25 cellular contexts compared by ENCODE assay signal in genomic region chr12:44377443-44378160, GRCh38.
DNase-seq lines count a peak whose midpoint lies in the region; ATAC-seq and TF ChIP-seq lines count a peak whose summit lies in the region.
"Had no signal": no experiment of that assay in that cellular context is flagged by ENCODE, and none has a peak within 500 bp of the region (broad histone marks: within the 10 kb centered on the region; RNA-seq: fewer than 3 reads in every experiment).

No MANE protein-coding gene starts in this region.

- no peaks in the 10 kb centered on the region for H3K27me3 ChIP-seq in transverse colon
- H3K27me3 ChIP-seq: heart right ventricle, SJSA1, uterus had no signal

- no peak for ATAC-seq in HG02798 (IDR thresholded peaks at IDR 0.05; ENCODE audit: poor library complexity, unreplicated experiment)
- ATAC-seq: activated CD4-positive, CD25-positive, alpha-beta regulatory T cell treated with anti-CD3 and anti-CD28 coated beads, Interleukin-2, amount 50 U/mL, for 24 hours; effector memory CD8-positive, alpha-beta T cell; heart right ventricle; mucosa of descending colon; natural killer cell treated with Interleukin-12 subunit alpha and Interleukin-12 subunit beta and Interleukin-15 and Interleukin-18, amount 100 ng/mL, for 72 hours; stimulated activated naive CD8-positive, alpha-beta T cell treated with anti-CD3 and anti-CD28 coated beads, Interleukin-15, Interleukin-2, amounts not matched to agents 100 U/mL and 50 U/mL, for 24 hours had no signal

- intact Hi-C loops in transverse colon (cut with DNase I; ENCODE audit: low total_unique reads), result no loop called here

- TF ChIP-seq POLR2A in transverse colon (IDR thresholded peaks at IDR 0.05), result no peak

- H3K4me3 ChIP-seq in transverse colon, result no peak overlapping the region
- H3K4me3 ChIP-seq: heart right ventricle, lung, mucosa of descending colon, SJSA1, thoracic aorta, uterus had no signal

- H3K4me1 ChIP-seq in transverse colon, result no peaks in the 10 kb centered on the region
- H3K4me1 ChIP-seq: heart right ventricle, SJSA1, uterus had no signal

- in situ Hi-C loops in transverse colon (cut with MboI; ENCODE audit: low pct_ligation_motif_present in 1 of 4, low pct_unique_long_range_greater_than_20kb in 1 of 4, low sequenced_read_pairs in 3 of 4), result no loop called here

- 51 to 63% methylated on average over 5 of the region's 5 CpGs for WGBS in transverse colon (ENCODE audit: low coverage in 1 of 2), 2 donors

- no peak for TF ChIP-seq CTCF in transverse colon (IDR thresholded peaks at IDR 0.05)

- peak; percentile 93 for DNase-seq in NCI-H1092 (lab: John Stamatoyannopoulos, UW)
- peak; percentile 25 for DNase-seq in NCI-H187 treated with DMSO at 0.1 percent for 48 hours (lab: John Stamatoyannopoulos, UW)
- DNase-seq in NCI-H82 treated with DMSO at 0.1 percent for 48 hours (lab: John Stamatoyannopoulos, UW; ENCODE audit: unreplicated experiment), result peak; percentile 64
- DNase-seq in inferior parietal cortex (ENCODE audit: extremely low spot score), result peak; percentile 41
- no peak for DNase-seq in transverse colon
- DNase-seq in NCI-H2196 treated with DMSO at 0.1 percent for 48 hours (lab: John Stamatoyannopoulos, UW; ENCODE audit: unreplicated experiment), result no peak
- DNase-seq: activated CD4-positive, alpha-beta memory T cell treated with anti-CD3 and anti-CD28 coated beads for 36 hours; activated CD8-positive, alpha-beta memory T cell treated with anti-CD3 and anti-CD28 coated beads, Interleukin-2, amount 50 U/mL, for 48 hours; aorta; CD4-positive, CD25-positive, alpha-beta regulatory T cell; cortex of kidney; effector memory CD8-positive, alpha-beta T cell; erythroblast; H7; heart right ventricle; IMR-90; mucosa of descending colon; stimulated activated naive CD8-positive, alpha-beta T cell treated with anti-CD3 and anti-CD28 coated beads, Interleukin-15, Interleukin-2, amounts not matched to agents 100 U/mL and 50 U/mL, for 24 hours; uterus had no signal

- no peak for TF ChIP-seq EP300 in transverse colon (IDR thresholded peaks at IDR 0.05; ENCODE audit: low read depth)

- H3K36me3 ChIP-seq in transverse colon, result no peaks in the 10 kb centered on the region
- H3K36me3 ChIP-seq: SJSA1, thoracic aorta, uterus had no signal

- no peaks in the 10 kb centered on the region for H3K9me3 ChIP-seq in transverse colon
- H3K9me3 ChIP-seq: heart right ventricle, mucosa of descending colon, SJSA1, thoracic aorta, uterus had no signal

- H3K27ac ChIP-seq in transverse colon, result no peak overlapping the region
- H3K27ac ChIP-seq: heart right ventricle, SJSA1, thoracic aorta, uterus had no signal

Comparison
In these comparisons a context has a peak if more than half of its experiments do, and no peak if none do; other contexts are left out.
1. DNase-seq: peak in NCI-H1092 (single experiment), NCI-H187 treated with DMSO at 0.1 percent for 48 hours (single experiment), NCI-H82 treated with DMSO at 0.1 percent for 48 hours (single experiment) and inferior parietal cortex (single experiment); none in transverse colon (single experiment) and NCI-H2196 treated with DMSO at 0.1 percent for 48 hours (single experiment).